14 cellular contexts compared by ENCODE assay signal in the genomic region with DNA sequence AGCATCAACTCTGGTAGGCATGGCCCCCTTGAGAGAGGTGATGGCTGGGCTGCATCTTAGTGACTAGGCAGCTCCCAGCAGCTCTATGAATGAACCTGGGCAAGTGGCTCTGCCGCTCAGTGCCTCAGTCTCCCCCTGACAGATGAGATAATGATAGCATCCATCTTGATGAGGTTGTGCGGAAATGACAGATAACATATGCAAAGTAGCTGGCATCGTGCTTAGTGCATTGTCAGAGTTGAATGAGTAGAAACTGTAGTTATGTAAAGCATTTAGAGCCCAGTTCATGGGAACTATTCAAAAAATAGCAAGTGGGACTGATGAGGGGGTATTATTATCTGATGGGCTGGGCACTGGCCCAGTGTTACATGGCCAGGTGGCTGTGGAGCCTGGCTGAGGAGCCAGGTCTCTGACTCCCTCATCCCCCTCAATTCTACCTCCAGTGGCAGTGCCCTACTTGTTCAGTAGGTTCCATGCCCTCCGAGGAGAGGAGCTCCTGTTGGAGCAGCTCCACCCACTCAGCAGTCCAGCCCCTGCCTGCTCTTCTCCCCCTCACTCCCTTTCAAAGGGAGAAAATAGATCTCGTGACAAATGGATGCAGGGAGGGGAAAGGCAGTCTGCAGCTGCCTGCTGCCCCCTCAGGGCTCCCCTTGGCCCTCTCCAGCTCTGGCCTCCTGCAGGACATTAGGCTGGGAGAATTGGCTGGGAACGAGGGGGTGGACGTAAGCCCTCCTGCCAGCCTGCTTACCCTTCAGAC. TPM values are rescaled to one million over a fixed set of nuclear protein-coding genes. Genes with fewer than 3 reads are reported as not detected.
DNase-seq lines count a peak whose midpoint lies in the region; ATAC-seq and TF ChIP-seq lines count a peak whose summit lies in the region.
"Had no signal": no experiment of that assay in that cellular context is flagged by ENCODE, and none has a peak within 500 bp of the region (broad histone marks: within the 10 kb centered on the region; RNA-seq: fewer than 3 reads in every experiment).

No MANE protein-coding gene starts in this region.

- peaks cover 2% of the 10 kb centered on the region for H3K36me3 Mint-ChIP-seq in memory B cell
- H3K36me3 Mint-ChIP-seq: activated CD8-positive, alpha-beta memory T cell treated with anti-CD3 and anti-CD28 coated beads, Interleukin-2, amount 10 ng/mL, durations not matched to agents 7 days and 5 days had no signal

- no peaks in the 10 kb centered on the region for H3K79me2 ChIP-seq in SK-N-SH (ENCODE audit: insufficient read depth)

- no peak overlapping the region for H3K4me2 ChIP-seq in SK-N-SH

- H3K27ac Mint-ChIP-seq in memory B cell: peak overlapping the region; percentile 83
- H3K27ac Mint-ChIP-seq: activated CD8-positive, alpha-beta memory T cell treated with anti-CD3 and anti-CD28 coated beads, Interleukin-2, amount 10 ng/mL, durations not matched to agents 7 days and 5 days had no signal

- H4K20me1 ChIP-seq in SK-N-SH (ENCODE audit: insufficient read depth): 0 out of 2 replicates have a peak, but pooled peaks cover 5% of the 10 kb centered on the region

- no peak for TF ChIP-seq EP300 in SK-N-SH (IDR thresholded peaks at IDR 0.05; ENCODE audit: borderline replicate concordance in 1 of 2, low read depth in 1 of 2, low read length in 1 of 2)

- H3K9me3 Mint-ChIP-seq in memory B cell: no peaks in the 10 kb centered on the region

- no peaks in the 10 kb centered on the region for H3K27me3 Mint-ChIP-seq in memory B cell
- H3K27me3 Mint-ChIP-seq: activated CD8-positive, alpha-beta memory T cell treated with anti-CD3 and anti-CD28 coated beads, Interleukin-2, amount 10 ng/mL, durations not matched to agents 7 days and 5 days had no signal

- no peak overlapping the region for H3K9ac ChIP-seq in SK-N-SH

- peaks cover 4% of the 10 kb centered on the region for H3F3A ChIP-seq in SK-N-SH (replicated peaks; ENCODE audit: insufficient read depth)

- H3K36me3 ChIP-seq in SK-N-SH (replicated peaks in 1 of 2; ENCODE audit: control insufficient read depth in 1 of 2, insufficient read depth in 2 of 2, low read length in 1 of 2) (no peaks in the 10 kb centered on the region), upper lobe of right lung (no peaks in the 10 kb centered on the region)
- H3K36me3 ChIP-seq: sigmoid colon had no signal

- H3K9me2 ChIP-seq in SK-N-SH: no peaks in the 10 kb centered on the region

- POLR2A ChIA-PET in SK-N-SH (lab: Yijun Ruan, JAX): interaction anchor here (0.8 kb wide), 1 partner anchor 11 kb away, joined by 3 read pairs; no protein-coding TSS in a partner anchor

- no peak overlapping the region for H2AFZ ChIP-seq in SK-N-SH (ENCODE audit: low read depth)

- H3K4me1 ChIP-seq in SK-N-SH (ENCODE audit: control insufficient read depth in 1 of 2, insufficient read depth in 2 of 2, low read depth in 1 of 2, low read length in 1 of 2) (peaks cover 0 to 61% of the 10 kb centered on the region in 2 experiments; a peak in 1 of 4 replicates), upper lobe of right lung (peaks cover 62% of the 10 kb centered on the region)

- ATAC-seq in SK-N-SH treated with all-trans-retinoic acid at 6 μM for 48 hours (no peak), memory B cell (ENCODE audit: low read depth) (peak; percentile 38), upper lobe of right lung (no peak), omental fat pad (ENCODE audit: low FRiP score) (no peak)
- ATAC-seq: activated CD8-positive, alpha-beta memory T cell treated with anti-CD3 and anti-CD28 coated beads, Interleukin-2, amount 10 ng/mL, durations not matched to agents 7 days and 5 days had no signal

- H3K27me3 ChIP-seq in SK-N-SH (ENCODE audit: insufficient read depth) (no peaks in the 10 kb centered on the region), upper lobe of right lung (no peaks in the 10 kb centered on the region)
- H3K27me3 ChIP-seq: sigmoid colon, SJSA1 had no signal

- peaks cover 65% of the 10 kb centered on the region for H3K4me1 Mint-ChIP-seq in memory B cell

- intact Hi-C loops in upper lobe of right lung (cut with DNase I): no loop called here

- DNase-seq in SK-N-SH (peak; percentile 63), UCSD-AML1 (lab: John Stamatoyannopoulos, UW; ENCODE audit: unreplicated experiment) (peak; percentile 35), memory B cell (ENCODE audit: low spot score in 2 of 2) (no peak), upper lobe of right lung (no peak), HuH-7 (ENCODE audit: low spot score) (no peak), NOMO-1 (lab: John Stamatoyannopoulos, UW; ENCODE audit: unreplicated experiment in 2 of 2) (no peak), omental fat pad (ENCODE audit: low spot score) (no peak)
- DNase-seq: activated CD8-positive, alpha-beta memory T cell treated with anti-CD3 and anti-CD28 coated beads, Interleukin-2, amount 10 ng/mL, durations not matched to agents 7 days and 5 days; amniotic stem cell; DMS79 had no signal

- no peak for TF ChIP-seq RAD21 in SK-N-SH (IDR thresholded peaks at IDR 0.05; ENCODE audit: low read length)

- CTCF ChIA-PET in SK-N-SH (lab: Yijun Ruan, JAX): interaction anchor here (1.0 kb wide), 1 partner anchor 53 kb away, joined by 5 read pairs; no protein-coding TSS in a partner anchor

- H3K4me3 ChIP-seq in SK-N-SH (ENCODE audit: low read depth in 2 of 2, low read length in 1 of 2) (no peak overlapping the region), upper lobe of right lung (no peak overlapping the region)
- H3K4me3 ChIP-seq: SJSA1 had no signal

- H3K9me3 ChIP-seq in SK-N-SH: no peaks in the 10 kb centered on the region
- H3K9me3 ChIP-seq in upper lobe of right lung: no peaks in the 10 kb centered on the region
- H3K9me3 ChIP-seq: sigmoid colon, SJSA1 had no signal

- H3K4me3 Mint-ChIP-seq in memory B cell: peak overlapping the region; percentile 59
- H3K4me3 Mint-ChIP-seq: activated CD8-positive, alpha-beta memory T cell treated with anti-CD3 and anti-CD28 coated beads, Interleukin-2, amount 10 ng/mL, durations not matched to agents 7 days and 5 days had no signal

- no peak for TF ChIP-seq CTCF in SK-N-SH (IDR thresholded peaks at IDR 0.05)
- TF ChIP-seq CTCF in upper lobe of right lung (IDR thresholded peaks at IDR 0.05): no peak
- no peak for TF ChIP-seq CTCF in omental fat pad (IDR thresholded peaks at IDR 0.05)

- H3K27ac ChIP-seq in SK-N-SH (ENCODE audit: low read depth in 2 of 2, low read length in 1 of 2) (peak overlapping the region in 1 of 2 experiments; percentile 82; a peak in 2 of 4 replicates), upper lobe of right lung (peak overlapping the region; percentile 27)
- H3K27ac ChIP-seq: epithelial cell of prostate had no signal

- 72% methylated on average over 7 of the region's 7 CpGs for WGBS in SK-N-SH (ENCODE audit: low lambda C conversion rate)

TF ChIP-seq in SK-N-SH, 30 proteins besides CTCF, POLR2A, EP300 and RAD21 (continues in another document):
- TF ChIP-seq FOXM1 (IDR thresholded peaks at IDR 0.05; ENCODE audit: low read depth) (no peak), TAF1 (IDR thresholded peaks at IDR 0.05; ENCODE audit: borderline replicate concordance, low read depth, low read length) (no peak), CHD2 (IDR thresholded peaks at IDR 0.05; ENCODE audit: low read length, partially characterized antibody) (no peak), MXI1 (IDR thresholded peaks at IDR 0.05; ENCODE audit: low read depth, low read length) (no peak)
- TF ChIP-seq, protein P1, sequence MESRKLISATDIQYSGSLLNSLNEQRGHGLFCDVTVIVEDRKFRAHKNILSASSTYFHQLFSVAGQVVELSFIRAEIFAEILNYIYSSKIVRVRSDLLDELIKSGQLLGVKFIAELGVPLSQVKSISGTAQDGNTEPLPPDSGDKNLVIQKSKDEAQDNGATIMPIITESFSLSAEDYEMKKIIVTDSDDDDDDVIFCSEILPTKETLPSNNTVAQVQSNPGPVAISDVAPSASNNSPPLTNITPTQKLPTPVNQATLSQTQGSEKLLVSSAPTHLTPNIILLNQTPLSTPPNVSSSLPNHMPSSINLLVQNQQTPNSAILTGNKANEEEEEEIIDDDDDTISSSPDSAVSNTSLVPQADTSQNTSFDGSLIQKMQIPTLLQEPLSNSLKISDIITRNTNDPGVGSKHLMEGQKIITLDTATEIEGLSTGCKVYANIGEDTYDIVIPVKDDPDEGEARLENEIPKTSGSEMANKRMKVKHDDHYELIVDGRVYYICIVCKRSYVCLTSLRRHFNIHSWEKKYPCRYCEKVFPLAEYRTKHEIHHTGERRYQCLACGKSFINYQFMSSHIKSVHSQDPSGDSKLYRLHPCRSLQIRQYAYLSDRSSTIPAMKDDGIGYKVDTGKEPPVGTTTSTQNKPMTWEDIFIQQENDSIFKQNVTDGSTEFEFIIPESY (IDR thresholded peaks at IDR 0.05; ENCODE audit: borderline replicate concordance, low read depth): no peak

TF ChIP-seq in SK-N-SH treated with all-trans-retinoic acid at 6 μM for 48 hours, 23 proteins besides CTCF, POLR2A, EP300 and RAD21 (continues in another document):
- no peak for TF ChIP-seq ZC3H10 (CRISPR knock-in tag; IDR thresholded peaks at IDR 0.05)
- no peak for TF ChIP-seq ZNF70 (CRISPR knock-in tag; IDR thresholded peaks at IDR 0.05)
- TF ChIP-seq ZNF565 (CRISPR knock-in tag; conservative IDR thresholded peaks at IDR 0.05; ENCODE audit: low read depth): no peak
- TF ChIP-seq ESRRG (CRISPR knock-in tag; IDR thresholded peaks at IDR 0.05): no peak
- no peak for TF ChIP-seq POU6F1 (CRISPR knock-in tag; IDR thresholded peaks at IDR 0.05; ENCODE audit: borderline replicate concordance, low read depth)
- TF ChIP-seq ZFP3 (CRISPR knock-in tag; IDR thresholded peaks at IDR 0.05): no peak

RNA-seq across cellular contexts. Expression of gene PRKCD, which starts 6.6 kb away (rescaled TPM):
- 24.5 and 29.0 TPM in 2 replicates for polyA plus RNA-seq in SK-N-SH (2012; rRNA removed)
- polyA plus RNA-seq in SK-N-SH (2012; cell fraction: cytosol; rRNA removed): 14.3 and 19.6 TPM in 2 replicates
- 28.9 and 32.1 TPM in 2 replicates for polyA plus RNA-seq in SK-N-SH (2012; cell fraction: nucleus; rRNA removed)
- 78.4 TPM for total RNA-seq in upper lobe of right lung
- total RNA-seq in omental fat pad: 10 to 100 TPM; 21.5 to 39.9 (median 30.3) TPM

RNA-seq across cellular contexts. Expression of gene RFT1, which starts 37.4 kb away (rescaled TPM):
- polyA plus RNA-seq in SK-N-SH (2012; rRNA removed): 13.8 and 22.9 TPM in 2 replicates
- 13.3 and 17.1 TPM in 2 replicates for polyA plus RNA-seq in SK-N-SH (2012; cell fraction: cytosol; rRNA removed)
- polyA plus RNA-seq in SK-N-SH (2012; cell fraction: nucleus; rRNA removed): 11.7 and 14.6 TPM in 2 replicates
- 20.6 TPM for total RNA-seq in upper lobe of right lung
- 10 to 100 TPM in 2 of 4 donors, 1 to 10 TPM in 2; 9.1 to 14.0 (median 10.5) TPM for total RNA-seq in omental fat pad

Comparison
In these comparisons a context has a peak if more than half of its experiments do, and no peak if none do; other contexts are left out.
1. DNase-seq: peak in SK-N-SH (single experiment) and UCSD-AML1 (single experiment); none in memory B cell (0 of 2), upper lobe of right lung (single experiment), HuH-7 (single experiment), NOMO-1 (0 of 2) and omental fat pad (single experiment).